1 cellular context compared by ENCODE assay signal in genomic region chr17:74646231-74646630, GRCh38.
TF ChIP-seq lines count a peak whose summit lies in the region.

No MANE protein-coding gene starts in this region.

TF ChIP-seq in K562, 482 proteins besides CTCF, POLR2A, EP300 and RAD21 (continued from another document):
- peak; percentile 75 for TF ChIP-seq ZNF407 (IDR thresholded peaks at IDR 0.05; ENCODE audit: low read depth)
- TF ChIP-seq, protein P1, sequence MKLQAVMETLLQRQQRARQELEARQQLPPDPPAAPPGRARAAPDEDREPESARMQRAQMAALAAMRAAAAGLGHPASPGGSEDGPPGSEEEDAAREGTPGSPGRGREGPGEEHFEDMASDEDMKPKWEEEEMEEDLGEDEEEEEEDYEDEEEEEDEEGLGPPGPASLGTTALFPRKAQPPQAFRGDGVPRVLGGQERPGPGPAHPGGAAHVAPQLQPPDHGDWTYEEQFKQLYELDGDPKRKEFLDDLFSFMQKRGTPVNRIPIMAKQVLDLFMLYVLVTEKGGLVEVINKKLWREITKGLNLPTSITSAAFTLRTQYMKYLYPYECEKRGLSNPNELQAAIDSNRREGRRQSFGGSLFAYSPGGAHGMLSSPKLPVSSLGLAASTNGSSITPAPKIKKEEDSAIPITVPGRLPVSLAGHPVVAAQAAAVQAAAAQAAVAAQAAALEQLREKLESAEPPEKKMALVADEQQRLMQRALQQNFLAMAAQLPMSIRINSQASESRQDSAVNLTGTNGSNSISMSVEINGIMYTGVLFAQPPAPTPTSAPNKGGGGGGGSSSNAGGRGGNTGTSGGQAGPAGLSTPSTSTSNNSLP (IDR thresholded peaks at IDR 0.05; ENCODE audit: borderline replicate concordance, low read depth, low read length), result peak; percentile 80; the same call in 1 of the 2 replicates
